ENCODE assay signal across 8 cellular contexts in genomic region chr11:68212421-68213134, GRCh38. TPM values are rescaled to one million over a fixed set of nuclear protein-coding genes. Genes with fewer than 3 reads are reported as not detected.
DNase-seq lines count a peak whose midpoint lies in the region; ATAC-seq, FAIRE-seq and TF ChIP-seq lines count a peak whose summit lies in the region.

No MANE protein-coding gene starts in this region.

- peak overlapping the region; percentile 94 for H3K4me3 ChIP-seq in MG63
- H3K4me3 ChIP-seq in GM12878, result peak overlapping the region; percentile 99
- peak overlapping the region; percentile 71 for H3K4me3 ChIP-seq in iPS DF 6.9 (ENCODE audit: low read length)

- WGBS in GM12878 (ENCODE audit: insufficient coverage, insufficient replicate concordance, low lambda C conversion rate, missing lambda C conversion rate), result under 1% methylated on average over 33 of the region's 80 CpGs
- WGBS in iPS DF 6.9 (ENCODE audit: insufficient coverage, insufficient read length), result no CpG with 5 or more reads among the region's 80 CpGs

- H4K20me1 ChIP-seq in GM12878 (ENCODE audit: control insufficient read depth, insufficient read depth), result peaks cover 9% of the 10 kb centered on the region

- no peak for TF ChIP-seq EP300 in GM12878 (IDR thresholded peaks at IDR 0.05; ENCODE audit: borderline replicate concordance in 1 of 2, control insufficient read depth in 1 of 2, low read depth in 2 of 2, low read length in 2 of 2)

- in situ Hi-C loops in GM12878 (cut with MboI), result no loop called here

- TF ChIP-seq CTCF in GM12878 (IDR thresholded peaks at IDR 0.05 in 2 of 3, conservative IDR thresholded peaks at IDR 0.05 in 1 of 3; ENCODE audit: control insufficient read depth in 2 of 3, extremely low read depth in 1 of 3, insufficient read depth in 1 of 3, low read depth in 3 of 3, low read length in 3 of 3), result peak; percentile 17 to 38 (median 21); a peak in 3 of 6 replicates

- no peak for TF ChIP-seq POLR2A in GM12878 (IDR thresholded peaks at IDR 0.05; ENCODE audit: low read depth, low read length)

- H3K9ac ChIP-seq in GM12878 (ENCODE audit: control insufficient read depth, insufficient read depth, low read length), result peak overlapping the region; percentile 66

- H3K27ac Mint-ChIP-seq in T-helper 17 cell, result peak overlapping the region; percentile 94

- RAD21 ChIA-PET in GM12878 (lab: Charles Lee; ENCODE audit: unreplicated experiment), result no interaction called here

- H3K4me2 ChIP-seq in GM12878 (ENCODE audit: control insufficient read depth, insufficient read depth), result peak overlapping the region; percentile 60

- peaks cover 33% of the 10 kb centered on the region for H3K79me2 ChIP-seq in GM12878 (ENCODE audit: control insufficient read depth, insufficient read depth, low read length)

- CTCF ChIA-PET in GM12878 (lab: Yijun Ruan, JAX), result interaction anchor here (0.6 to 4.8 kb wide), 4 partner anchors 9 to 142 kb away, joined by 3 to 51 read pairs (median 6); no protein-coding TSS in a partner anchor

- H3K27ac ChIP-seq in GM12878 (ENCODE audit: control insufficient read depth, insufficient read depth) (peak overlapping the region; percentile 58), iPS DF 6.9 (ENCODE audit: low read length) (no peak overlapping the region)

- H3K36me3 Mint-ChIP-seq in T-helper 17 cell (ENCODE audit: low read depth), result no peaks in the 10 kb centered on the region

- BruUV-seq in GM12878 (replicated peaks; lab: Mats Ljungman, UMichigan), result no TSS peak

- peak overlapping the region; percentile 98 for H3K4me3 Mint-ChIP-seq in T-helper 17 cell

- ATAC-seq in GM21619 (IDR thresholded peaks at IDR 0.05; ENCODE audit: unreplicated experiment) (peak; percentile 44), T-helper 17 cell (peak; percentile 63), GM12878 (peak; percentile 88), sciatic nerve (peak; percentile 78), GM21447 (IDR thresholded peaks at IDR 0.05; ENCODE audit: unreplicated experiment) (no peak)

- no peaks in the 10 kb centered on the region for H3K27me3 ChIP-seq in MG63
- H3K27me3 ChIP-seq in GM12878 (replicated peaks in 1 of 2; ENCODE audit: control insufficient read depth in 2 of 2, insufficient read depth in 2 of 2, low read length in 1 of 2), result no peaks in the 10 kb centered on the region
- H3K27me3 ChIP-seq in iPS DF 6.9 (ENCODE audit: control insufficient read depth, insufficient read depth, low read length), result no peaks in the 10 kb centered on the region

- peak overlapping the region; percentile 48 for H2AFZ ChIP-seq in GM12878 (ENCODE audit: control insufficient read depth, low read depth, low read length)

- H3K9me3 ChIP-seq in MG63, result no peaks in the 10 kb centered on the region
- H3K9me3 ChIP-seq in T-helper 17 cell (ENCODE audit: control insufficient read depth, low read length, poor library complexity, severe bottlenecking), result no peaks in the 10 kb centered on the region
- H3K9me3 ChIP-seq in GM12878 (replicated peaks; ENCODE audit: control insufficient read depth, insufficient read depth, low read length), result no peaks in the 10 kb centered on the region
- no peaks in the 10 kb centered on the region for H3K9me3 ChIP-seq in iPS DF 6.9 (ENCODE audit: control insufficient read depth, insufficient read depth, low read length)

- POLR2A ChIA-PET in GM12878 (lab: Charles Lee), result interaction anchor here (0.7 kb wide), 1 partner anchor 14 kb away, joined by 3 read pairs; no protein-coding TSS in a partner anchor

- H3K4me1 ChIP-seq in GM12878 (ENCODE audit: control insufficient read depth, insufficient read depth, low read length) (peaks cover 11% of the 10 kb centered on the region), iPS DF 6.9 (ENCODE audit: control insufficient read depth, insufficient read depth, low read length) (no peaks in the 10 kb centered on the region)

- H3K36me3 ChIP-seq in MG63 (no peaks in the 10 kb centered on the region), GM12878 (ENCODE audit: control insufficient read depth in 2 of 2, insufficient read depth in 2 of 2, low read length in 1 of 2) (no peaks in the 10 kb centered on the region), iPS DF 6.9 (ENCODE audit: control insufficient read depth, insufficient read depth, low read length) (no peaks in the 10 kb centered on the region)

- TF ChIP-seq RAD21 in GM12878 (IDR thresholded peaks at IDR 0.05; ENCODE audit: insufficient read depth, low read depth, low read length), result no peak

- no peak for FAIRE-seq in GM12878 (lab: Jason Lieb, UNC)

- H3K27me3 Mint-ChIP-seq in T-helper 17 cell, result peaks cover 5% of the 10 kb centered on the region

- DNase-seq in DMS53 (lab: John Stamatoyannopoulos, UW) (peak; percentile 90), MG63 (peak; percentile 77), T-helper 17 cell (peak; percentile 25 to 53 (median 45)), GM12878 (ENCODE audit: low read depth, low spot score) (no peak), iPS DF 6.9 (ENCODE audit: low read depth, low spot score) (no peak), sciatic nerve (ENCODE audit: low spot score) (peak; percentile 83)

- peaks cover 40% of the 10 kb centered on the region for H3K4me1 Mint-ChIP-seq in T-helper 17 cell

- intact Hi-C loops in GM12878 (cut with micrococcal nuclease; ENCODE audit: unreplicated experiment), result no loop called here
- intact Hi-C loops in sciatic nerve (cut with DNase I), result no loop called here

- SMC1A ChIA-PET in GM12878 (lab: Charles Lee; ENCODE audit: uncharacterized antibody, unreplicated experiment), result interaction anchor here (1.3 to 3.2 kb wide), 2 partner anchors 85 to 204 kb away, joined by 6 to 14 read pairs; no protein-coding TSS in a partner anchor

TF ChIP-seq in GM12878, 131 proteins besides CTCF, POLR2A, EP300 and RAD21 (continues in another document):
- TF ChIP-seq CBX5 (IDR thresholded peaks at IDR 0.05; ENCODE audit: low read depth) (no peak), SRF (IDR thresholded peaks at IDR 0.05; ENCODE audit: low read depth in 2 of 2, low read length in 2 of 2) (no peak), BHLHE40 (IDR thresholded peaks at IDR 0.05; ENCODE audit: borderline replicate concordance in 1 of 2, low read depth in 2 of 2, low read length in 1 of 2) (peak; percentile 47 to 81; a peak in 3 of 4 replicates), RELB (IDR thresholded peaks at IDR 0.05; ENCODE audit: low read depth) (peak; percentile 47), CHD2 (IDR thresholded peaks at IDR 0.05; ENCODE audit: borderline replicate concordance, low read depth, low read length) (0 out of 2 replicates have a peak, but pooled peaks have one; percentile 15), RELA (IDR thresholded peaks at IDR 0.05; ENCODE audit: borderline replicate concordance, partially characterized antibody) (peak; percentile 27)

RNA-seq across cellular contexts. Expression of gene KMT5B, which starts 0.5 kb away (rescaled TPM):
- total RNA-seq in MG63 (2014; rRNA removed; shearing (Covaris generic); ENCODE audit: low replicate concordance), result 4.7 and 13.8 TPM in 2 replicates
- total RNA-seq in T-helper 17 cell (10 to 100 TPM; 30.5 to 33.8 TPM), GM12878 (2014; rRNA removed) (12.5 and 15.5 TPM in 2 replicates), GM12878 (2014; rRNA removed; fragmentation: Illumina TruSeq; extraction: Trizol) (18.8 and 19.6 TPM in 2 replicates), GM12878 (2021) (19.6 and 19.9 TPM in 2 replicates), sciatic nerve (59.0 TPM)
- 65.2 and 73.0 TPM in 2 replicates for total RNA-seq in GM12878 (2013; cell fraction: nucleolus; rRNA removed)
- polyA plus RNA-seq in GM12878 (2011; ENCODE audit: low read depth), result 11.1 TPM
- polyA plus RNA-seq in GM12878 (2011; rRNA removed) (21.8 and 35.3 TPM in 2 replicates), GM12878 (2014; fragmentation: Illumina TruSeq; extraction: Trizol) (20.5 and 28.2 TPM in 2 replicates), GM12878 (2014; fragmentation: Nextera tagmentation; extraction: Ambion mirVana) (1 to 10 TPM; 4.7 to 7.4 TPM), GM12878 (2014; rRNA removed) (12.4 and 14.3 TPM in 2 replicates), GM12878 (2016; fragmentation: Nextera tagmentation; extraction: Ambion mirVana) (10 to 100 TPM; 16.4 to 20.6 TPM)
- 8.0 and 9.5 TPM in 2 replicates for polyA plus RNA-seq in GM12878 (2011; cell fraction: cytosol; rRNA removed)
- polyA plus RNA-seq in GM12878 (2011; cell fraction: nucleus; rRNA removed), result 15.3 and 16.2 TPM in 2 replicates
- 17.1 and 17.4 TPM in 2 replicates for polyA plus RNA-seq in GM12878 (2012)
- 14.3 and 16.9 TPM in 2 replicates for polyA minus RNA-seq in GM12878 (2011; rRNA and poly(A)+ RNA removed)
- polyA minus RNA-seq in GM12878 (2011; cell fraction: cytosol; rRNA and poly(A)+ RNA removed), result 9.6 and 11.4 TPM in 2 replicates
- polyA minus RNA-seq in GM12878 (2011; cell fraction: nucleus; rRNA and poly(A)+ RNA removed), result 7.7 and 17.0 TPM in 2 replicates

RNA-seq across cellular contexts. Expression of gene C11orf24, which starts 59.2 kb away (rescaled TPM):
- total RNA-seq in MG63 (2014; rRNA removed; shearing (Covaris generic); ENCODE audit: low replicate concordance), result 26.3 and 30.3 TPM in 2 replicates
- total RNA-seq in T-helper 17 cell (10 to 100 TPM; 10.5 to 11.6 TPM), GM12878 (2014; rRNA removed) (43.3 and 43.7 TPM in 2 replicates), GM12878 (2014; rRNA removed; fragmentation: Illumina TruSeq; extraction: Trizol) (29.4 and 33.1 TPM in 2 replicates), GM12878 (2021) (61.7 and 74.6 TPM in 2 replicates), sciatic nerve (53.2 TPM)
- 42.2 and 52.0 TPM in 2 replicates for total RNA-seq in GM12878 (2013; cell fraction: nucleolus; rRNA removed)
- 20.8 TPM for polyA plus RNA-seq in GM12878 (2011; ENCODE audit: low read depth)
- polyA plus RNA-seq in GM12878 (2011; rRNA removed) (14.5 and 25.9 TPM in 2 replicates), GM12878 (2014; fragmentation: Illumina TruSeq; extraction: Trizol) (18.5 and 39.0 TPM in 2 replicates), GM12878 (2014; fragmentation: Nextera tagmentation; extraction: Ambion mirVana) (1 to 10 TPM; 4.3 to 9.9 TPM), GM12878 (2014; rRNA removed) (63.4 and 70.3 TPM in 2 replicates), GM12878 (2016; fragmentation: Nextera tagmentation; extraction: Ambion mirVana) (100 to 1,000 TPM in 1 of 2 experiments, 10 to 100 TPM in 1; 93.4 to 104 TPM)
- 44.8 and 58.3 TPM in 2 replicates for polyA plus RNA-seq in GM12878 (2011; cell fraction: cytosol; rRNA removed)
- polyA plus RNA-seq in GM12878 (2011; cell fraction: nucleus; rRNA removed), result 36.4 and 41.9 TPM in 2 replicates
- 37.6 and 40.4 TPM in 2 replicates for polyA plus RNA-seq in GM12878 (2012)
- polyA minus RNA-seq in GM12878 (2011; rRNA and poly(A)+ RNA removed), result 17.3 and 26.1 TPM in 2 replicates
- polyA minus RNA-seq in GM12878 (2011; cell fraction: cytosol; rRNA and poly(A)+ RNA removed), result 17.6 and 19.2 TPM in 2 replicates
- polyA minus RNA-seq in GM12878 (2011; cell fraction: nucleus; rRNA and poly(A)+ RNA removed), result 13.5 and 23.2 TPM in 2 replicates

Comparison
In these comparisons a context has a peak if more than half of its experiments do, and no peak if none do; other contexts are left out.
1. DNase-seq: peak in DMS53 (single experiment), MG63 (single experiment), T-helper 17 cell (3 of 3) and sciatic nerve (single experiment); none in GM12878 (single experiment) and iPS DF 6.9 (single experiment).
2. Peak in every context shown above with its lines, with median percentiles within 50 percentile points of each other: H3K4me3 ChIP-seq.